8 cellular contexts compared by ENCODE assay signal in genomic region chr3:53166781-53167291, GRCh38. TPM values are rescaled to one million over a fixed set of nuclear protein-coding genes. Genes with fewer than 3 reads are reported as not detected.
A peak's percentile ranks its signal among the peaks of the same experiment; 100 is the strongest.
DNase-seq lines count a peak whose midpoint lies in the region; ATAC-seq and TF ChIP-seq lines count a peak whose summit lies in the region.

No MANE protein-coding gene starts in this region.

- no peak overlapping the region for H3K9ac ChIP-seq in neural progenitor cell

- CTCF ChIA-PET in activated CD4-positive, alpha-beta T cell treated with anti-CD3 and anti-CD28 coated beads, Interleukin-2, amount 10 ng/mL, durations not matched to agents 7 days and 5 days (lab: Charles Lee): interaction anchor here (1.1 kb wide), 1 partner anchor 24 kb away, joined by 3 read pairs; no protein-coding TSS in a partner anchor

- H3F3A ChIP-seq in neural progenitor cell (ENCODE audit: low read depth): peaks cover 9% of the 10 kb centered on the region

- peaks cover 54% of the 10 kb centered on the region for H3K4me1 Mint-ChIP-seq in activated CD4-positive, alpha-beta T cell treated with anti-CD3 and anti-CD28 coated beads, Interleukin-2, amount 10 ng/mL, durations not matched to agents 7 days and 5 days
- peaks cover 54% of the 10 kb centered on the region for H3K4me1 Mint-ChIP-seq in neural progenitor cell

- H3K79me2 ChIP-seq in neural progenitor cell (ENCODE audit: low read depth): no peaks in the 10 kb centered on the region

- no peaks in the 10 kb centered on the region for H3K27me3 Mint-ChIP-seq in activated CD4-positive, alpha-beta T cell treated with anti-CD3 and anti-CD28 coated beads, Interleukin-2, amount 10 ng/mL, durations not matched to agents 7 days and 5 days
- H3K27me3 Mint-ChIP-seq in neural progenitor cell (ENCODE audit: insufficient read depth, low read depth): peaks cover 26% of the 10 kb centered on the region

- H3K36me3 Mint-ChIP-seq in activated CD4-positive, alpha-beta T cell treated with anti-CD3 and anti-CD28 coated beads, Interleukin-2, amount 10 ng/mL, durations not matched to agents 7 days and 5 days (ENCODE audit: low read depth): no peaks in the 10 kb centered on the region
- H3K36me3 Mint-ChIP-seq in neural progenitor cell: no peaks in the 10 kb centered on the region

- no peak overlapping the region for H3K4me2 ChIP-seq in neural progenitor cell

- no peaks in the 10 kb centered on the region for H3K9me3 Mint-ChIP-seq in activated CD4-positive, alpha-beta T cell treated with anti-CD3 and anti-CD28 coated beads, Interleukin-2, amount 10 ng/mL, durations not matched to agents 7 days and 5 days
- no peaks in the 10 kb centered on the region for H3K9me3 Mint-ChIP-seq in neural progenitor cell

- H4K20me1 ChIP-seq in neural progenitor cell (ENCODE audit: low read depth): peaks cover 16% of the 10 kb centered on the region

- H3K9me3 ChIP-seq in neural progenitor cell (ENCODE audit: low read depth): no peaks in the 10 kb centered on the region

- H3K27ac ChIP-seq in angular gyrus (ENCODE audit: low read depth, low read length) (peak overlapping the region; percentile 38), neural progenitor cell (no peak overlapping the region)

- DNase-seq in NCI-H82 (lab: John Stamatoyannopoulos, UW) (peak; percentile 36), NCI-H82 treated with DMSO at 0.1 percent for 48 hours (lab: John Stamatoyannopoulos, UW; ENCODE audit: unreplicated experiment) (no peak), iris pigment epithelial cell (ENCODE audit: low read depth) (peak; percentile 77), ureter (ENCODE audit: low spot score) (peak; percentile 68), neural progenitor cell (ENCODE audit: low spot score) (no peak)
- DNase-seq in activated CD4-positive, alpha-beta T cell treated with anti-CD3 and anti-CD28 coated beads, Interleukin-2, amount 10 ng/mL, durations not matched to agents 7 days and 5 days: no peak

- POLR2A ChIA-PET in activated CD4-positive, alpha-beta T cell treated with anti-CD3 and anti-CD28 coated beads, Interleukin-2, amount 10 ng/mL, durations not matched to agents 7 days and 5 days (lab: Charles Lee): no interaction called here

- peaks cover 5% of the 10 kb centered on the region for H3K27me3 ChIP-seq in neural progenitor cell

- no peak overlapping the region for H3K27ac Mint-ChIP-seq in activated CD4-positive, alpha-beta T cell treated with anti-CD3 and anti-CD28 coated beads, Interleukin-2, amount 10 ng/mL, durations not matched to agents 7 days and 5 days
- H3K27ac Mint-ChIP-seq in neural progenitor cell: no peak overlapping the region

- H3K4me3 Mint-ChIP-seq in activated CD4-positive, alpha-beta T cell treated with anti-CD3 and anti-CD28 coated beads, Interleukin-2, amount 10 ng/mL, durations not matched to agents 7 days and 5 days: no peak overlapping the region
- no peak overlapping the region for H3K4me3 Mint-ChIP-seq in neural progenitor cell

- no peak for TF ChIP-seq CTCF in neural progenitor cell (IDR thresholded peaks at IDR 0.05)

- H3K4me3 ChIP-seq in neural progenitor cell: no peak overlapping the region

- H3K36me3 ChIP-seq in neural progenitor cell: no peaks in the 10 kb centered on the region

- no peak for ATAC-seq in HG02588 (IDR thresholded peaks at IDR 0.05; ENCODE audit: unreplicated experiment)

- H2AFZ ChIP-seq in neural progenitor cell (replicated peaks): no peak overlapping the region

- peaks cover 40% of the 10 kb centered on the region for H3K4me1 ChIP-seq in neural progenitor cell

RNA-seq across cellular contexts. Expression of gene PRKCD, which starts 5.8 kb away (rescaled TPM):
- total RNA-seq in ureter (82.2 TPM), neural progenitor cell (ENCODE audit: low replicate concordance) (4.9 and 8.9 TPM in 2 replicates)
- 10 to 100 TPM; 19.9 to 23.5 TPM for total RNA-seq in activated CD4-positive, alpha-beta T cell treated with anti-CD3 and anti-CD28 coated beads, Interleukin-2, amount 10 ng/mL, durations not matched to agents 7 days and 5 days

RNA-seq across cellular contexts. Expression of gene RFT1, which starts 36.6 kb away (rescaled TPM):
- total RNA-seq in ureter (33.3 TPM), neural progenitor cell (ENCODE audit: low replicate concordance) (17.0 and 17.2 TPM in 2 replicates)
- total RNA-seq in activated CD4-positive, alpha-beta T cell treated with anti-CD3 and anti-CD28 coated beads, Interleukin-2, amount 10 ng/mL, durations not matched to agents 7 days and 5 days: 10 to 100 TPM; 33.3 to 34.1 TPM

Comparison
In these comparisons a context has a peak if more than half of its experiments do, and no peak if none do; other contexts are left out.
1. DNase-seq: peak in NCI-H82 (single experiment), iris pigment epithelial cell (single experiment) and ureter (single experiment); none in NCI-H82 treated with DMSO at 0.1 percent for 48 hours (single experiment), activated CD4-positive, alpha-beta T cell treated with anti-CD3 and anti-CD28 coated beads, Interleukin-2, amount 10 ng/mL, durations not matched to agents 7 days and 5 days (single experiment) and neural progenitor cell (single experiment).